In genomic region chr17:42438600-42439567, GRCh38 we compare ENCODE assay signal across 9 cellular contexts. TPM values are rescaled to one million over a fixed set of nuclear protein-coding genes. Genes with fewer than 3 reads are reported as not detected.
DNase-seq lines count a peak whose midpoint lies in the region; ATAC-seq and TF ChIP-seq lines count a peak whose summit lies in the region.
"Had no signal": no experiment of that assay in that cellular context is flagged by ENCODE, and none has a peak within 500 bp of the region (broad histone marks: within the 10 kb centered on the region; RNA-seq: fewer than 3 reads in every experiment).

No MANE protein-coding gene starts in this region.

- DNase-seq in KBM-7 (peak; percentile 46), AG08395 (ENCODE audit: low spot score) (no peak), omental fat pad (ENCODE audit: low spot score) (no peak), gastrocnemius medialis (no peak)
- peak; percentile 30 to 49 for DNase-seq in activated T-cell treated with anti-CD3 and anti-CD28 coated beads, Interleukin-2, amount 50 U/mL, for 72 hours

- intact Hi-C loops in gastrocnemius medialis (cut with DNase I; ENCODE audit: low total_unique reads): no loop called here

- no peaks in the 10 kb centered on the region for H3K36me3 ChIP-seq in BLaER1 treated with 17β-estradiol and CSF1 and Interleukin-3, amounts not matched to agents 10 nM and 100 nM
- no peaks in the 10 kb centered on the region for H3K36me3 ChIP-seq in liver (ENCODE audit: control insufficient read depth in 4 of 4, insufficient read depth in 3 of 4, low read depth in 1 of 4, low read length in 3 of 4)
- H3K36me3 ChIP-seq in gastrocnemius medialis: no peaks in the 10 kb centered on the region
- H3K36me3 ChIP-seq: HAP-1 had no signal

- TF ChIP-seq RAD21 in liver (IDR thresholded peaks at IDR 0.05): peak; percentile 53 to 66

- H3K4me1 Mint-ChIP-seq in activated T-cell treated with anti-CD3 and anti-CD28 coated beads, Interleukin-2, amount 50 U/mL, for 72 hours (ENCODE audit: low read depth): peaks cover 8% of the 10 kb centered on the region

- in situ Hi-C loops in KBM-7 (cut with MboI; ENCODE audit: low pct_unique_long_range_greater_than_20kb, low sequenced_read_pairs): no loop called here
- in situ Hi-C loops in gastrocnemius medialis (cut with MboI; ENCODE audit: low sequenced_read_pairs in 4 of 4): no loop called here

- peak overlapping the region in 8 of 11 experiments; percentile 2 to 88 (median 40); a peak in 6 of 22 replicates for H3K4me2 ChIP-seq in BLaER1 treated with 17β-estradiol and CSF1 and Interleukin-3, amounts not matched to agents 10 nM and 100 nM

- no peak overlapping the region for H3K27ac Mint-ChIP-seq in activated T-cell treated with anti-CD3 and anti-CD28 coated beads, Interleukin-2, amount 50 U/mL, for 72 hours

- no peak overlapping the region for H3K4me3 ChIP-seq in BLaER1 treated with 17β-estradiol and CSF1 and Interleukin-3, amounts not matched to agents 10 nM and 100 nM
- H3K4me3 ChIP-seq in liver (ENCODE audit: low read depth in 1 of 3, low read length in 3 of 3) (no peak overlapping the region), gastrocnemius medialis (no peak overlapping the region)
- H3K4me3 ChIP-seq: HAP-1 had no signal

- peaks cover 0 to 56% (median 23%) of the 10 kb centered on the region in 10 experiments; a peak in 18 of 20 replicates for H3K4me1 ChIP-seq in BLaER1 treated with 17β-estradiol and CSF1 and Interleukin-3, amounts not matched to agents 10 nM and 100 nM
- H3K4me1 ChIP-seq in liver (ENCODE audit: control insufficient read depth in 4 of 4, insufficient read depth in 4 of 4, low read length in 3 of 4) (no peaks in the 10 kb centered on the region), gastrocnemius medialis (no peaks in the 10 kb centered on the region)

- peaks cover 4% of the 10 kb centered on the region for H3K27me3 Mint-ChIP-seq in activated T-cell treated with anti-CD3 and anti-CD28 coated beads, Interleukin-2, amount 50 U/mL, for 72 hours (ENCODE audit: low read depth)

- no peaks in the 10 kb centered on the region for H3K9me3 Mint-ChIP-seq in activated T-cell treated with anti-CD3 and anti-CD28 coated beads, Interleukin-2, amount 50 U/mL, for 72 hours

- H3K27ac ChIP-seq in BLaER1 treated with 17β-estradiol and CSF1 and Interleukin-3, amounts not matched to agents 10 nM and 100 nM: no peak overlapping the region
- H3K27ac ChIP-seq in liver (ENCODE audit: low read depth in 1 of 2, low read length in 2 of 2) (no peak overlapping the region), gastrocnemius medialis (no peak overlapping the region)

- H3K4me3 Mint-ChIP-seq in activated T-cell treated with anti-CD3 and anti-CD28 coated beads, Interleukin-2, amount 50 U/mL, for 72 hours: no peak overlapping the region

- WGBS in liver: 88% methylated on average over 9 of the region's 9 CpGs

- no peak for ATAC-seq in activated T-cell treated with anti-CD3 and anti-CD28 coated beads, Interleukin-2, amount 50 U/mL, for 72 hours (replicated peaks in 1 of 2)
- no peak for ATAC-seq in omental fat pad (ENCODE audit: low FRiP score)
- ATAC-seq in GM21529 (IDR thresholded peaks at IDR 0.05; ENCODE audit: unreplicated experiment): no peak
- no peak for ATAC-seq in gastrocnemius medialis

- H3K36me3 Mint-ChIP-seq in activated T-cell treated with anti-CD3 and anti-CD28 coated beads, Interleukin-2, amount 50 U/mL, for 72 hours (ENCODE audit: insufficient read depth in 2 of 2): no peaks in the 10 kb centered on the region

- H3K27me3 ChIP-seq in BLaER1 treated with 17β-estradiol and CSF1 and Interleukin-3, amounts not matched to agents 10 nM and 100 nM: no peaks in the 10 kb centered on the region
- H3K27me3 ChIP-seq in liver (ENCODE audit: control insufficient read depth in 4 of 4, insufficient read depth in 4 of 4, low read length in 3 of 4) (no peaks in the 10 kb centered on the region), gastrocnemius medialis (no peaks in the 10 kb centered on the region)

- no peak overlapping the region for H3K9ac ChIP-seq in BLaER1 treated with 17β-estradiol and CSF1 and Interleukin-3, amounts not matched to agents 10 nM and 100 nM
- no peak overlapping the region for H3K9ac ChIP-seq in liver (ENCODE audit: low read depth in 1 of 2, low read length in 2 of 2)

- H4K20me1 ChIP-seq in BLaER1 treated with 17β-estradiol and CSF1 and Interleukin-3, amounts not matched to agents 10 nM and 100 nM: no peaks in the 10 kb centered on the region

- no peaks in the 10 kb centered on the region for H3K9me3 ChIP-seq in BLaER1 treated with 17β-estradiol and CSF1 and Interleukin-3, amounts not matched to agents 10 nM and 100 nM (replicated peaks in 1 of 11)
- H3K9me3 ChIP-seq in liver (ENCODE audit: control insufficient read depth in 4 of 4, low read length in 3 of 4): no peaks in the 10 kb centered on the region
- no peaks in the 10 kb centered on the region for H3K9me3 ChIP-seq in gastrocnemius medialis
- H3K9me3 ChIP-seq: HAP-1 had no signal

- no peak for TF ChIP-seq POLR2A in gastrocnemius medialis (IDR thresholded peaks at IDR 0.05)

- TF ChIP-seq CTCF in liver (IDR thresholded peaks at IDR 0.05; ENCODE audit: low read depth, low read length, missing input control) (peak; percentile 11), omental fat pad (IDR thresholded peaks at IDR 0.05) (no peak), gastrocnemius medialis (IDR thresholded peaks at IDR 0.05 in 4 of 5, conservative IDR thresholded peaks at IDR 0.05 in 1 of 5) (peak in 2 of 5 experiments; percentile 8 to 37)

TF ChIP-seq in liver, 16 proteins besides CTCF, POLR2A, EP300 and RAD21:
- TF ChIP-seq MAX (IDR thresholded peaks at IDR 0.05) (no peak), NR2F2 (IDR thresholded peaks at IDR 0.05) (no peak), HNF4A (conservative IDR thresholded peaks at IDR 0.05) (peak in 1 of 2 donors; percentile 24)

RNA-seq across cellular contexts. Expression of gene CAVIN1, which starts 15.8 kb away (rescaled TPM):
- total RNA-seq in activated T-cell treated with anti-CD3 and anti-CD28 coated beads, Interleukin-2, amount 50 U/mL, for 72 hours: 1 to 10 TPM; 2.4 to 4.3 TPM
- total RNA-seq in liver: 10 to 100 TPM in 1 of 2 donors, 1 to 10 TPM in 1; 6.7 to 22.2 TPM
- 10 to 100 TPM in 1 of 2 donors, 1 to 10 TPM in 1; 6.5 to 27.0 TPM for polyA plus RNA-seq in liver
- 100 to 1,000 TPM; 479 to 598 (median 526) TPM for total RNA-seq in omental fat pad
- 100 to 1,000 TPM in 3 of 4 donors, 10 to 100 TPM in 1; 64.9 to 137 (median 125) TPM for total RNA-seq in gastrocnemius medialis

RNA-seq across cellular contexts. Expression of gene ATP6V0A1, which starts 19.8 kb away (rescaled TPM):
- total RNA-seq in activated T-cell treated with anti-CD3 and anti-CD28 coated beads, Interleukin-2, amount 50 U/mL, for 72 hours: 10 to 100 TPM; 22.1 TPM
- total RNA-seq in liver (10 to 100 TPM; 52.5 to 94.6 TPM), omental fat pad (100 to 1,000 TPM in 1 of 4 donors, 10 to 100 TPM in 3; 76.7 to 106 (median 89.2) TPM), gastrocnemius medialis (100 to 1,000 TPM in 2 of 4 donors, 10 to 100 TPM in 2; 65.3 to 138 (median 95.3) TPM)
- 10 to 100 TPM; 31.5 to 37.9 TPM for polyA plus RNA-seq in liver

RNA-seq across cellular contexts. Expression of gene STAT3, which starts 50.6 kb away (rescaled TPM):
- total RNA-seq in activated T-cell treated with anti-CD3 and anti-CD28 coated beads, Interleukin-2, amount 50 U/mL, for 72 hours: 100 to 1,000 TPM; 346 to 380 TPM
- total RNA-seq in liver (100 to 1,000 TPM in 1 of 2 donors, 10 to 100 TPM in 1; 68.7 to 301 TPM), omental fat pad (100 to 1,000 TPM; 214 to 433 (median 280) TPM), gastrocnemius medialis (100 to 1,000 TPM in 3 of 4 donors, 10 to 100 TPM in 1; 88.4 to 203 (median 130) TPM)
- polyA plus RNA-seq in liver: 100 to 1,000 TPM; 104 to 123 TPM

Comparison
In these comparisons a context has a peak if more than half of its experiments do, and no peak if none do; other contexts are left out.
1. DNase-seq: peak in KBM-7 (single experiment) and activated T-cell treated with anti-CD3 and anti-CD28 coated beads, Interleukin-2, amount 50 U/mL, for 72 hours (2 of 2); none in AG08395 (single experiment), omental fat pad (single experiment) and gastrocnemius medialis (0 of 2).